Comparison of ENCODE assay signal across 8 cellular contexts in the genomic region with DNA sequence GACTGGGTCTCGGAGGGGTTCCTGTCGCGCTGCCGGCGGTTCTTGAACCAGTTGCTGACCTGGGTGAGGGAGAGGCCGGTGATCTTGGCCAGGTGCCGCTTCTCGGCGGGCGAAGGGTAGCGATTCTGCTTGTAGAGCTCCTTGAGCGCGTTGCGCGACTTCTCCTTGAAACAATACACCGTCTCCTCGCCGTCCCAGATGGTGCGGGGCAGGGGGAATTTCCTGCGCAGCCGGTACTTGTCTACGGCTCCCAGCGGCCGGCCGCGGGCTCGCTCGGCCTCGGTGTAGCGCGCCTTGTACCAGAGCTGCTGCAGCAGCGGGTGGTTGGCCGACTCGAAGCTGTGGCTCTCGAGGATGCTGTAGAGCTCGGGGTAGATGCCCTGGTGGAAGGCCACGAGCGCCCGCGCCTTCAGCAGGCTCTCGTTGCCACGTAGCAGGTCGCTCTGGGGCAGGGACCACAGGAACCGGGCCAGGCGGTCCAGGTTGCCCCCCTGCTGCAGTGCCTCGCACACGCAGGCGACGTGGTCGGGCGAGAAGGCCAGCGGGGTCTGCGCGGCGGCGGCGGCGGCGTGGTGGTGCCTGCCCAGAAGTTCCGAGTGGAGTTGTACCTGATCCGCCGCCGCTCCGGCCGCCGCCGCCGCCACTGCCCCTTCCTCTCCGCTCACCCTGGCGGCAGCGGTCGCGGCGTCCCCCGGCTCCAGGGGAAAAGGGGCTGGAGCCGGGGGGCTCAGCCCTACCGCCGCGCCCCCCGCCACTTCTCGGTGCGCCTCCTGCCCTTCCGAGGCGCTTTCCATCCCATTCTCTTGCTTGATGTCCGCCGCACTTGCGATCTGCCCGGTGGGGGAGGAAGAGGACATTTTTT. TPM values are rescaled to one million over a fixed set of nuclear protein-coding genes. Genes with fewer than 3 reads are reported as not detected.
A peak's percentile ranks its signal among the peaks of the same experiment; 100 is the strongest.
DNase-seq lines count a peak whose midpoint lies in the region; ATAC-seq, FAIRE-seq and TF ChIP-seq lines count a peak whose summit lies in the region.

No MANE protein-coding gene starts in this region.

- H3K9me3 ChIP-seq in A673 (ENCODE audit: low read depth, low read length, poor library complexity, severe bottlenecking) (no peaks in the 10 kb centered on the region), breast epithelium (no peaks in the 10 kb centered on the region), keratinocyte (ENCODE audit: control insufficient read depth, low read depth, low read length) (no peaks in the 10 kb centered on the region)

- TF ChIP-seq POLR2A in GM12891 (IDR thresholded peaks at IDR 0.05; ENCODE audit: low read depth, low read length) (no peak), breast epithelium (IDR thresholded peaks at IDR 0.05) (no peak)

- intact Hi-C loops in A673 (cut with micrococcal nuclease; ENCODE audit: unreplicated experiment) (loop anchor here (2.0 to 5.0 kb wide), 3 partner anchors 75 to 529 kb away; partner anchors contain the start of gene SIX1), breast epithelium (cut with DNase I; ENCODE audit: low total_unique reads) (no loop called here)

- peak overlapping the region; percentile 97 for H2AFZ ChIP-seq in keratinocyte (ENCODE audit: control insufficient read depth, low read length)

- DNase-seq in A673 (ENCODE audit: low spot score) (peak; percentile 64), GM12891 (ENCODE audit: insufficient read length, low spot score) (peak; percentile 46), breast epithelium (ENCODE audit: low spot score in 2 of 2) (peak in 1 of 2 donors; percentile 57), keratinocyte (ENCODE audit: low read depth, low spot score) (no peak), SHP77 treated with DMSO at 0.1 percent for 48 hours (lab: John Stamatoyannopoulos, UW) (no peak)
- peak; percentile 55 for DNase-seq in stimulated activated CD4-positive, alpha-beta T cell treated with anti-CD3 and anti-CD28 coated beads, Interleukin-15, amount 100 ng/mL, for 24 hours

- FAIRE-seq in GM12891 (lab: Jason Lieb, UNC) = peak; percentile 74
- no peak for FAIRE-seq in keratinocyte (lab: Jason Lieb, UNC)

- H3K4me2 ChIP-seq in keratinocyte (ENCODE audit: control insufficient read depth, extremely low read depth, insufficient read depth, low read depth, low read length) = peak overlapping the region; percentile 74

- H3K27ac ChIP-seq in A673 (ENCODE audit: low read depth, low read length, poor library complexity, severe bottlenecking) (peak overlapping the region; percentile 79), breast epithelium (peak overlapping the region; percentile 63 to 83), keratinocyte (ENCODE audit: control insufficient read depth, insufficient read depth, low read length) (peak overlapping the region; percentile 80)

- dilution Hi-C loops in keratinocyte (cut with MboI; ENCODE audit: extremely low pct_ligation_motif_present, low sequenced_read_pairs) = no loop called here

- H3K36me3 ChIP-seq in A673 (ENCODE audit: insufficient read depth, low read length, poor library complexity, severe bottlenecking) (peaks cover 16% of the 10 kb centered on the region), breast epithelium (no peaks in the 10 kb centered on the region), keratinocyte (ENCODE audit: control insufficient read depth in 2 of 2, extremely low read depth in 1 of 2, insufficient read depth in 2 of 2, low read length in 2 of 2) (peaks cover 1 to 7% of the 10 kb centered on the region in 2 experiments)

- peaks cover 9% of the 10 kb centered on the region for H3K4me1 ChIP-seq in A673 (ENCODE audit: insufficient read depth, low read length, poor library complexity, severe bottlenecking)
- H3K4me1 ChIP-seq in breast epithelium = no peaks in the 10 kb centered on the region
- peaks cover 4% of the 10 kb centered on the region for H3K4me1 ChIP-seq in keratinocyte (ENCODE audit: control insufficient read depth, extremely low read depth, insufficient read depth, low read length)

- no peaks in the 10 kb centered on the region for H3K9me1 ChIP-seq in keratinocyte (ENCODE audit: control insufficient read depth, extremely low read depth, insufficient read depth, low read length)

- TF ChIP-seq CTCF in A673 (conservative IDR thresholded peaks at IDR 0.05; ENCODE audit: low read depth, low read length) (0 out of 2 replicates have a peak, but pooled peaks have one; percentile 9), breast epithelium (IDR thresholded peaks at IDR 0.05) (no peak), keratinocyte (optimal IDR thresholded peaks at IDR 0.05 in 1 of 3, IDR thresholded peaks at IDR 0.05 in 1 of 3, conservative IDR thresholded peaks at IDR 0.05 in 1 of 3; ENCODE audit: extremely low read depth in 1 of 3, insufficient read depth in 2 of 3, low read length in 3 of 3) (no peak)

- POLR2A ChIA-PET in A673 (lab: Charles Lee; ENCODE audit: low non-redundant PET) = no interaction called here

- no TSS peak for BruUV-seq in A673 (replicated peaks; lab: Mats Ljungman, UMichigan)

- H3K27me3 ChIP-seq in A673 (replicated peaks; ENCODE audit: insufficient read depth, low read depth, low read length, poor library complexity) (no peaks in the 10 kb centered on the region), breast epithelium (peaks cover 0 to 4% of the 10 kb centered on the region in 2 donors), keratinocyte (ENCODE audit: control insufficient read depth, extremely low read depth, insufficient read depth, low read length) (no peaks in the 10 kb centered on the region)

- ATAC-seq in HG03432 (IDR thresholded peaks at IDR 0.05; ENCODE audit: unreplicated experiment) (peak; percentile 42), SK-N-SH treated with all-trans-retinoic acid at 6 μM for 48 hours (peak; percentile 49)

- H3K4me3 ChIP-seq in A673 (ENCODE audit: low read depth, low read length, poor library complexity, severe bottlenecking) (peak overlapping the region; percentile 84), breast epithelium (peak overlapping the region; percentile 65 to 93 (median 69)), keratinocyte (ENCODE audit: control insufficient read depth in 2 of 3, extremely low read depth in 1 of 3, insufficient read depth in 2 of 3, low read depth in 1 of 3, low read length in 3 of 3) (peak overlapping the region; percentile 61 to 97 (median 86))

- peaks cover 21% of the 10 kb centered on the region for H3K79me2 ChIP-seq in keratinocyte (ENCODE audit: control insufficient read depth, insufficient read depth, low read length)

- no peaks in the 10 kb centered on the region for H4K20me1 ChIP-seq in keratinocyte (ENCODE audit: control insufficient read depth, extremely low read depth, insufficient read depth, low read length)

- peak overlapping the region; percentile 82 for H3K9ac ChIP-seq in keratinocyte (ENCODE audit: control insufficient read depth, extremely low read depth, insufficient read depth, low read length)

- CTCF ChIA-PET in A673 (lab: Charles Lee) = no interaction called here

TF ChIP-seq in GM12891, 5 proteins besides CTCF, POLR2A, EP300 and RAD21:
- TF ChIP-seq PAX5 (IDR thresholded peaks at IDR 0.05; ENCODE audit: insufficient read depth, low read length, severe bottlenecking) (no peak), POU2F2 (IDR thresholded peaks at IDR 0.05; ENCODE audit: low read depth, low read length) (no peak)

TF ChIP-seq in SK-N-SH treated with all-trans-retinoic acid at 6 μM for 48 hours, 23 proteins besides CTCF, POLR2A, EP300 and RAD21 (continues in another document):
- no peak for TF ChIP-seq RARB (CRISPR knock-in tag; IDR thresholded peaks at IDR 0.05)
- TF ChIP-seq, protein P1, sequence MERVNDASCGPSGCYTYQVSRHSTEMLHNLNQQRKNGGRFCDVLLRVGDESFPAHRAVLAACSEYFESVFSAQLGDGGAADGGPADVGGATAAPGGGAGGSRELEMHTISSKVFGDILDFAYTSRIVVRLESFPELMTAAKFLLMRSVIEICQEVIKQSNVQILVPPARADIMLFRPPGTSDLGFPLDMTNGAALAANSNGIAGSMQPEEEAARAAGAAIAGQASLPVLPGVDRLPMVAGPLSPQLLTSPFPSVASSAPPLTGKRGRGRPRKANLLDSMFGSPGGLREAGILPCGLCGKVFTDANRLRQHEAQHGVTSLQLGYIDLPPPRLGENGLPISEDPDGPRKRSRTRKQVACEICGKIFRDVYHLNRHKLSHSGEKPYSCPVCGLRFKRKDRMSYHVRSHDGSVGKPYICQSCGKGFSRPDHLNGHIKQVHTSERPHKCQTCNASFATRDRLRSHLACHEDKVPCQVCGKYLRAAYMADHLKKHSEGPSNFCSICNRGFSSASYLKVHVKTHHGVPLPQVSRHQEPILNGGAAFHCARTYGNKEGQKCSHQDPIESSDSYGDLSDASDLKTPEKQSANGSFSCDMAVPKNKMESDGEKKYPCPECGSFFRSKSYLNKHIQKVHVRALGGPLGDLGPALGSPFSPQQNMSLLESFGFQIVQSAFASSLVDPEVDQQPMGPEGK (CRISPR knock-in tag; IDR thresholded peaks at IDR 0.05; ENCODE audit: borderline replicate concordance) = no peak
- TF ChIP-seq ZNF70 (CRISPR knock-in tag; IDR thresholded peaks at IDR 0.05) = no peak
- TF ChIP-seq SNAI2 (CRISPR knock-in tag; IDR thresholded peaks at IDR 0.05) = no peak
- TF ChIP-seq ZFP3 (CRISPR knock-in tag; IDR thresholded peaks at IDR 0.05) = no peak
- TF ChIP-seq ZC3H10 (CRISPR knock-in tag; IDR thresholded peaks at IDR 0.05) = no peak
- no peak for TF ChIP-seq CSDC2 (CRISPR knock-in tag; IDR thresholded peaks at IDR 0.05)
- no peak for TF ChIP-seq OSR1 (CRISPR knock-in tag; IDR thresholded peaks at IDR 0.05)

RNA-seq across cellular contexts. Expression of gene SIX4, which starts 0.7 kb away (rescaled TPM):
- total RNA-seq in A673 (2021) (13.6 and 16.0 TPM in 2 replicates), breast epithelium (10 to 100 TPM in 1 of 3 donors, 1 to 10 TPM in 2; 2.6 to 16.7 (median 5.2) TPM)
- 0.10 TPM for polyA plus RNA-seq in GM12891 (2012; ENCODE audit: low read depth, missing spikeins)
- 2.5 to 4.5 TPM (median 4.0 TPM) in 3 replicates for polyA plus RNA-seq in keratinocyte
- polyA plus RNA-seq in keratinocyte (2011; ENCODE audit: low read depth) = 0.80 TPM
- 1.6 and 2.5 TPM in 2 replicates for polyA plus RNA-seq in keratinocyte (2011; cell fraction: cytosol; rRNA removed)
- 3.3 and 3.4 TPM in 2 replicates for polyA plus RNA-seq in keratinocyte (2011; cell fraction: nucleus; rRNA removed)
- polyA plus RNA-seq in keratinocyte (2012; ENCODE audit: low replicate concordance) = 1.1 and 3.0 TPM in 2 replicates
- polyA minus RNA-seq in keratinocyte = 4.7 to 8.3 TPM (median 5.8 TPM) in 3 replicates
- 3.8 TPM for polyA minus RNA-seq in keratinocyte (2011; cell fraction: cytosol; rRNA and poly(A)+ RNA removed)
- polyA minus RNA-seq in keratinocyte (2011; cell fraction: nucleus; rRNA and poly(A)+ RNA removed) = 2.5 and 4.2 TPM in 2 replicates

RNA-seq across cellular contexts. Expression of gene MNAT1, which starts 11.1 kb away (rescaled TPM):
- 70.9 and 79.6 TPM in 2 replicates for total RNA-seq in A673 (2021)
- polyA plus RNA-seq in GM12891 (2012; ENCODE audit: low read depth, missing spikeins) = 31.9 TPM
- 10 to 100 TPM; 30.6 to 70.4 (median 50.8) TPM for total RNA-seq in breast epithelium
- polyA plus RNA-seq in keratinocyte = 52.1 to 79.5 TPM (median 63.9 TPM) in 3 replicates
- 123 TPM for polyA plus RNA-seq in keratinocyte (2011; ENCODE audit: low read depth)
- 56.5 and 109 TPM in 2 replicates for polyA plus RNA-seq in keratinocyte (2011; cell fraction: cytosol; rRNA removed)
- polyA plus RNA-seq in keratinocyte (2011; cell fraction: nucleus; rRNA removed) = 52.4 and 61.8 TPM in 2 replicates
- 39.6 and 52.1 TPM in 2 replicates for polyA plus RNA-seq in keratinocyte (2012; ENCODE audit: low replicate concordance)
- 18.1 to 50.0 TPM (median 23.2 TPM) in 3 replicates for polyA minus RNA-seq in keratinocyte
- 41.1 TPM for polyA minus RNA-seq in keratinocyte (2011; cell fraction: cytosol; rRNA and poly(A)+ RNA removed)
- polyA minus RNA-seq in keratinocyte (2011; cell fraction: nucleus; rRNA and poly(A)+ RNA removed) = 28.0 and 57.9 TPM in 2 replicates

Comparison
In these comparisons a context has a peak if more than half of its experiments do, and no peak if none do; other contexts are left out.
1. DNase-seq: peak in A673 (single experiment), GM12891 (single experiment) and stimulated activated CD4-positive, alpha-beta T cell treated with anti-CD3 and anti-CD28 coated beads, Interleukin-15, amount 100 ng/mL, for 24 hours (single experiment); none in keratinocyte (single experiment) and SHP77 treated with DMSO at 0.1 percent for 48 hours (single experiment).
2. Peak in every context shown above with its lines, with median percentiles within 50 percentile points of each other: H3K27ac ChIP-seq and H3K4me3 ChIP-seq.